ENCODE assay signal across 16 cellular contexts in genomic region chr2:9228088-9228751, GRCh38. TPM values are rescaled to one million over a fixed set of nuclear protein-coding genes. Genes with fewer than 3 reads are reported as not detected.
DNase-seq lines count a peak whose midpoint lies in the region; ATAC-seq, FAIRE-seq and TF ChIP-seq lines count a peak whose summit lies in the region.
"Had no signal": no experiment of that assay in that cellular context is flagged by ENCODE, and none has a peak within 500 bp of the region (broad histone marks: within the 10 kb centered on the region; RNA-seq: fewer than 3 reads in every experiment).

No MANE protein-coding gene starts in this region.

- CTCF ChIA-PET in A549 (lab: Yijun Ruan, JAX) = interaction anchor here (2.1 to 2.9 kb wide), 2 partner anchors 86 to 106 kb away, joined by 7 to 11 read pairs; no protein-coding TSS in a partner anchor
- CTCF ChIA-PET in IMR-90 (lab: Yijun Ruan, JAX) = no interaction called here

- no peak overlapping the region for H2AFZ ChIP-seq in IMR-90 (replicated peaks; ENCODE audit: low read length, poor library complexity)

- peak overlapping the region; percentile 58; the same call in 1 of the 2 replicates for H3K14ac ChIP-seq in IMR-90 (replicated peaks; ENCODE audit: low read depth, low read length)

- H3K18ac ChIP-seq in IMR-90 (ENCODE audit: low read depth, low read length) = peak overlapping the region; percentile 38; the same call in 1 of the 2 replicates

- peak overlapping the region; percentile 80 for H2BK5ac ChIP-seq in IMR-90 (ENCODE audit: low read depth, low read length, poor library complexity, severe bottlenecking)

- H3K4me3 ChIP-seq in A549 (no peak overlapping the region), IMR-90 (ENCODE audit: insufficient read depth, low read depth, low read length) (no peak overlapping the region)
- H3K4me3 ChIP-seq: transverse colon had no signal

- peak overlapping the region; percentile 6; the same call in 1 of the 2 replicates for H4K91ac ChIP-seq in IMR-90 (ENCODE audit: insufficient read depth, low read depth, low read length)

- no peak overlapping the region; the same call in 1 of the 2 replicates for H4K5ac ChIP-seq in IMR-90 (ENCODE audit: low read depth, low read length)

- in situ Hi-C loops in IMR-90 (cut with MboI; ENCODE audit: low sequenced_read_pairs) = no loop called here

- peak overlapping the region; percentile 3; the same call in 1 of the 3 replicates for H2BK15ac ChIP-seq in IMR-90 (ENCODE audit: low read depth, low read length)

- ATAC-seq in A549 = no peak
- peak; percentile 43 for ATAC-seq in IMR-90 (ENCODE audit: low read depth)
- no peak for ATAC-seq in GM19023 (IDR thresholded peaks at IDR 0.05; ENCODE audit: unreplicated experiment)

- peak overlapping the region; percentile 36 for H2BK20ac ChIP-seq in IMR-90 (ENCODE audit: low read depth, low read length)

- no peak for TF ChIP-seq EP300 in A549 (IDR thresholded peaks at IDR 0.05)

- peaks cover 75% of the 10 kb centered on the region for H3K9me1 ChIP-seq in IMR-90 (ENCODE audit: insufficient read depth, low read length)

- TF ChIP-seq POLR2A in A549 (IDR thresholded peaks at IDR 0.05; ENCODE audit: low read length) (no peak), IMR-90 (IDR thresholded peaks at IDR 0.05; ENCODE audit: low read depth, low read length) (no peak)

- H3K56ac ChIP-seq in IMR-90 (ENCODE audit: extremely low read depth, insufficient read depth, low read length) = no peak overlapping the region

- TF ChIP-seq RAD21 in A549 (conservative IDR thresholded peaks at IDR 0.05 in 1 of 2, IDR thresholded peaks at IDR 0.05 in 1 of 2) = no peak
- no peak for TF ChIP-seq RAD21 in IMR-90 (IDR thresholded peaks at IDR 0.05; ENCODE audit: low read length)

- dilution Hi-C loops in IMR-90 (cut with HindIII; ENCODE audit: low sequenced_read_pairs, unreplicated experiment) = no loop called here

- peaks cover 75% of the 10 kb centered on the region for H4K20me1 ChIP-seq in IMR-90 (ENCODE audit: insufficient read depth, low read length)

- H3K23ac ChIP-seq in IMR-90 (ENCODE audit: low read depth, low read length) = peak overlapping the region; percentile 13; the same call in 1 of the 2 replicates

- H2BK120ac ChIP-seq in IMR-90 (ENCODE audit: low read depth, low read length) = peak overlapping the region; percentile 28; the same call in 1 of the 2 replicates

- H2AK9ac ChIP-seq in IMR-90 (replicated peaks; ENCODE audit: low read depth, low read length, poor library complexity) = no peak overlapping the region

- H3K27me3 ChIP-seq in IMR-90 (ENCODE audit: control insufficient read depth, insufficient read depth, low read length) = no peaks in the 10 kb centered on the region
- H3K27me3 ChIP-seq: transverse colon had no signal

- H3K4me2 ChIP-seq in A549 = 0 out of 3 replicates have a peak overlapping the region, but pooled peaks have one; percentile 4
- peak overlapping the region; percentile 51; the same call in 1 of the 2 replicates for H3K4me2 ChIP-seq in IMR-90 (ENCODE audit: low read depth, low read length)

- POLR2A ChIA-PET in A549 (lab: Yijun Ruan, JAX) (no interaction called here), IMR-90 (lab: Charles Lee; ENCODE audit: unreplicated experiment) (no interaction called here)

- no peaks in the 10 kb centered on the region for H3K36me3 ChIP-seq in IMR-90 (ENCODE audit: control insufficient read depth, insufficient read depth, low read length)
- H3K36me3 ChIP-seq: transverse colon had no signal

- TF ChIP-seq CTCF in A549 (IDR thresholded peaks at IDR 0.05) (no peak), IMR-90 (conservative IDR thresholded peaks at IDR 0.05; ENCODE audit: low read depth, low read length) (no peak)

- H3K9me3 ChIP-seq in A549 = no peaks in the 10 kb centered on the region
- no peaks in the 10 kb centered on the region for H3K9me3 ChIP-seq in IMR-90 (ENCODE audit: control insufficient read depth, insufficient read depth, low read length)
- H3K9me3 ChIP-seq: transverse colon had no signal

- peak overlapping the region; percentile 48; the same call in 1 of the 2 replicates for H2AK5ac ChIP-seq in IMR-90 (ENCODE audit: low read depth, low read length)

- intact Hi-C loops in IMR-90 (cut with micrococcal nuclease) = no loop called here

- H3K4me1 ChIP-seq in A549 (peaks cover 42% of the 10 kb centered on the region), IMR-90 (ENCODE audit: control insufficient read depth, insufficient read depth, low read length) (peaks cover 52% of the 10 kb centered on the region)

- H3K79me1 ChIP-seq in IMR-90 (ENCODE audit: low read depth in 1 of 2, low read length in 2 of 2) = peaks cover 66 to 95% of the 10 kb centered on the region in 2 experiments

- no TSS peak for BruUV-seq in IMR-90 (replicated peaks; lab: Mats Ljungman, UMichigan)

- H3K27ac ChIP-seq in A549 (no peak overlapping the region), IMR-90 (ENCODE audit: insufficient read depth, low read length) (peak overlapping the region; percentile 12; the same call in 1 of the 2 replicates)
- H3K27ac ChIP-seq: transverse colon had no signal

- peak overlapping the region; percentile 38; the same call in 1 of the 2 replicates for H3K4ac ChIP-seq in IMR-90 (ENCODE audit: low read depth, low read length)

- DNase-seq in A549 (ENCODE audit: low read depth in 1 of 2, low spot score in 1 of 2) (no peak), IMR-90 (peak; percentile 88), dermis blood vessel endothelial cell (peak; percentile 51), kidney tubule cell (ENCODE audit: low spot score) (peak; percentile 53), SKM-1 treated with dmso at 0.1 percent for 144 hours (lab: John Stamatoyannopoulos, UW; ENCODE audit: unreplicated experiment) (no peak), NCI-H748 treated with DMSO at 0.1 percent for 48 hours (lab: John Stamatoyannopoulos, UW) (no peak)
- no peak for DNase-seq in activated CD4-positive, CD25-positive, alpha-beta regulatory T cell treated with anti-CD3 and anti-CD28 coated beads, Interleukin-2, amount 50 U/mL, for 72 hours
- DNase-seq: activated CD4-positive, CD25-positive, alpha-beta regulatory T cell; activated T-cell treated with anti-CD3 and anti-CD28 coated beads for 4 hours; amniotic stem cell; effector CD8-positive, alpha-beta T cell; NCI-H2029 treated with DMSO at 0.1 percent for 48 hours; posterior cingulate gyrus; stimulated activated CD4-positive, alpha-beta T cell treated with anti-CD3 and anti-CD28 coated beads, Interleukin-1b, Interleukin-23, amount 100 ng/mL, for 48 hours; transverse colon had no signal

- H3K9ac ChIP-seq in IMR-90 (ENCODE audit: low read depth, low read length) = no peak overlapping the region

- FAIRE-seq in A549 (lab: Jason Lieb, UNC) = no peak

- whole genome bisulfite sequencing in A549 (ENCODE audit: missing lambda C conversion rate) = 90% methylated on average over 4 of the region's 4 CpGs
- WGBS in IMR-90 (ENCODE audit: extremely low coverage in 2 of 2, insufficient read length in 1 of 2), 2 experiments = no CpG with 5 or more reads among the region's 4 CpGs

- peak overlapping the region in 1 of 2 experiments; percentile 56; a peak in 1 of 4 replicates for H4K8ac ChIP-seq in IMR-90 (ENCODE audit: low read depth in 2 of 2, low read length in 2 of 2)

TF ChIP-seq in A549, 52 proteins besides CTCF, POLR2A, EP300 and RAD21 (continues in another document):
- no peak for TF ChIP-seq CHD2 (IDR thresholded peaks at IDR 0.05; ENCODE audit: low read length, partially characterized antibody)
- TF ChIP-seq JUN (IDR thresholded peaks at IDR 0.05) = no peak
- TF ChIP-seq KDM1A (IDR thresholded peaks at IDR 0.05; ENCODE audit: low read depth) = no peak
- TF ChIP-seq FOSL2 (IDR thresholded peaks at IDR 0.05) = no peak
- no peak for TF ChIP-seq FOSL2 (CRISPR knock-in tag; IDR thresholded peaks at IDR 0.05)
- no peak for TF ChIP-seq RCOR1 (IDR thresholded peaks at IDR 0.05; ENCODE audit: low read depth, low read length)
- no peak for TF ChIP-seq BCL3 (IDR thresholded peaks at IDR 0.05)
- no peak for TF ChIP-seq CEBPB (IDR thresholded peaks at IDR 0.05)

TF ChIP-seq in IMR-90, 13 proteins besides CTCF, POLR2A, EP300 and RAD21:
- TF ChIP-seq BHLHE40 (IDR thresholded peaks at IDR 0.05; ENCODE audit: low read depth, low read length) = no peak
- no peak for TF ChIP-seq FOS (IDR thresholded peaks at IDR 0.05; ENCODE audit: low read depth, low read length)
- no peak for TF ChIP-seq RCOR1 (IDR thresholded peaks at IDR 0.05; ENCODE audit: insufficient replicate concordance, low read length)
- no peak for TF ChIP-seq MXI1 (IDR thresholded peaks at IDR 0.05; ENCODE audit: borderline replicate concordance, low read depth, low read length)
- no peak; the same call in 1 of the 2 replicates for TF ChIP-seq SMC3 (IDR thresholded peaks at IDR 0.05; ENCODE audit: low read depth, low read length)
- TF ChIP-seq MAFK (IDR thresholded peaks at IDR 0.05; ENCODE audit: low read depth, low read length) = peak; percentile 38; the same call in 1 of the 2 replicates
- no peak for TF ChIP-seq NFE2L2 (IDR thresholded peaks at IDR 0.05; ENCODE audit: low read depth, low read length)
TF ChIP-seq in IMR-90: peak in this region for 1.

RNA-seq across cellular contexts. Expression of gene ASAP2, which starts 21.6 kb away (rescaled TPM):
- 27.9 TPM in 2 replicates for polyA plus RNA-seq in A549 (2011; rRNA removed)
- 16.5 and 17.2 TPM in 2 replicates for polyA plus RNA-seq in A549 (2012; cell fraction: cytosol; rRNA removed)
- 16.5 and 20.1 TPM in 2 replicates for polyA plus RNA-seq in A549 (2012; cell fraction: nucleus; rRNA removed)
- 17.8 to 19.9 TPM (median 19.8 TPM) in 3 replicates for polyA plus RNA-seq in A549 (2017; fragmentation: RNase III; extraction: RNeasy Plus Mini Kit Qiagen cat#74134 plus additional on column Dnase treatment)
- 21.6 and 27.9 TPM in 2 replicates for polyA minus RNA-seq in A549 (2011; rRNA and poly(A)+ RNA removed)
- 19.7 and 26.9 TPM in 2 replicates for total RNA-seq in IMR-90 (2012; rRNA removed)
- polyA plus RNA-seq in IMR-90 (2012; rRNA removed) = 25.0 and 28.1 TPM in 2 replicates
- 10.0 and 11.4 TPM in 2 replicates for polyA plus RNA-seq in IMR-90 (2012; cell fraction: cytosol; rRNA removed)
- polyA plus RNA-seq in IMR-90 (2012; cell fraction: nucleus; rRNA removed; ENCODE audit: low replicate concordance) = 23.8 and 56.1 TPM in 2 replicates
- 58.0 and 59.6 TPM in 2 replicates for total RNA-seq in dermis blood vessel endothelial cell

Comparison
In these comparisons a context has a peak if more than half of its experiments do, and no peak if none do; other contexts are left out.
1. DNase-seq: peak in IMR-90 (single experiment), dermis blood vessel endothelial cell (single experiment) and kidney tubule cell (single experiment); none in A549 (0 of 2), SKM-1 treated with dmso at 0.1 percent for 144 hours (single experiment), activated CD4-positive, CD25-positive, alpha-beta regulatory T cell treated with anti-CD3 and anti-CD28 coated beads, Interleukin-2, amount 50 U/mL, for 72 hours (single experiment) and NCI-H748 treated with DMSO at 0.1 percent for 48 hours (single experiment).